16 cellular contexts compared by ENCODE assay signal in the genomic region with DNA sequence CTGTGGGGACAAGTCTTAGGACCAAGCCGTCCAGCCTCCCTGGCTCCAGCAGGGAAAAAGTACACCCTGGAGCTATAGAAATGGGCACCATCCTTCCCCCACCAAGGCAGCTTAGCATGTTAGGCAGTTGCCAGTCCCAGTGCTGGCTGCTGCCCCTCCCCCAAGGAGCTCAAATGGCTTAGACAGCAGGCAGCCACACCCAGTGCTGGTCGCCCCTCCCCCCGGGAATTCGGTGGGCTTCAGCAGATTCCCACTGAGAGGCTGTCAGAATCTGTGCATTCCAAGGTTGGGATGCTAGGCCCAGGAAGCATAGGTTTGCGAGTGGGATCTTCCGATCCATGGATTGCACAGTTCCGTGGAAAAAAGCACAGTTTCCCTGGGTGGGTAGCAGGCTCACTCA.
DNase-seq lines count a peak whose midpoint lies in the region; FAIRE-seq and TF ChIP-seq lines count a peak whose summit lies in the region.
"Had no signal": no experiment of that assay in that cellular context is flagged by ENCODE, and none has a peak within 500 bp of the region (broad histone marks: within the 10 kb centered on the region; RNA-seq: fewer than 3 reads in every experiment).

No MANE protein-coding gene starts in this region.

- H2BK15ac ChIP-seq in H9 (ENCODE audit: low read depth, low read length): no peak overlapping the region
- peak overlapping the region; percentile 16 for H2BK15ac ChIP-seq in mesenchymal stem cell (ENCODE audit: low read depth, poor library complexity, severe bottlenecking)

- H4K8ac ChIP-seq in H9 (replicated peaks; ENCODE audit: insufficient read length, low read depth, low read length) (no peak overlapping the region), mesenchymal stem cell (ENCODE audit: low read length) (no peak overlapping the region)

- no peak overlapping the region for H3K4me3 ChIP-seq in mesenchymal stem cell (ENCODE audit: insufficient read depth in 1 of 2, low read depth in 1 of 2, low read length in 2 of 2)
- H3K4me3 ChIP-seq in suprapubic skin: no peak overlapping the region
- H3K4me3 ChIP-seq: A549 had no signal

- no peaks in the 10 kb centered on the region for H3K23me2 ChIP-seq in H9 (ENCODE audit: insufficient read length, low read depth, low read length, poor library complexity, severe bottlenecking)

- H3K27me3 ChIP-seq in H9 (ENCODE audit: insufficient read depth, low read length) (no peaks in the 10 kb centered on the region), mesenchymal stem cell (ENCODE audit: control insufficient read depth in 1 of 2, insufficient read depth in 1 of 2, low read length in 2 of 2) (no peaks in the 10 kb centered on the region), suprapubic skin (no peaks in the 10 kb centered on the region)
- H3K27me3 ChIP-seq: BE2C had no signal

- no peak overlapping the region for H2BK20ac ChIP-seq in H9 (ENCODE audit: low read depth, low read length, poor library complexity, severe bottlenecking)

- no peak overlapping the region for H3T11ph ChIP-seq in H9 (ENCODE audit: low read length)

- no peak for FAIRE-seq in frontal cortex (lab: Jason Lieb, UNC)
- FAIRE-seq: A549, GM18507 had no signal

- no peaks in the 10 kb centered on the region for H3K79me2 ChIP-seq in H9 (ENCODE audit: insufficient read depth, low read length)

- H4K91ac ChIP-seq in H9 (ENCODE audit: insufficient read length, low read depth, low read length): no peak overlapping the region
- no peak overlapping the region for H4K91ac ChIP-seq in mesenchymal stem cell (ENCODE audit: low read length)

- H3K27me3 Mint-ChIP-seq in H9 (ENCODE audit: low read depth) (no peaks in the 10 kb centered on the region), osteocyte (ENCODE audit: unreplicated experiment) (no peaks in the 10 kb centered on the region)

- WGBS in H9 (ENCODE audit: extremely low coverage, insufficient read length, low lambda C conversion rate): no CpG with 5 or more reads among the region's 7 CpGs
- 61% methylated on average over 7 of the region's 7 CpGs for WGBS in mesenchymal stem cell
- 77% methylated on average over 7 of the region's 7 CpGs for WGBS in suprapubic skin

- H4K5ac ChIP-seq in H9 (ENCODE audit: insufficient read length, low read depth, low read length): no peak overlapping the region

- peak; percentile 45 for DNase-seq in H9
- peak; percentile 44 for DNase-seq in ecto neural progenitor cell (ENCODE audit: low spot score)
- DNase-seq in mesenchymal stem cell: no peak
- DNase-seq in osteocyte (ENCODE audit: extremely low spot score, unreplicated experiment): no peak
- no peak for DNase-seq in frontal cortex (ENCODE audit: low spot score in 2 of 2)
- DNase-seq in suprapubic skin (ENCODE audit: low spot score in 2 of 2): no peak
- no peak for DNase-seq in COLO829 (ENCODE audit: low spot score)
- DNase-seq: BE2C; CD8-positive, alpha-beta memory T cell; DMS53; GOT3; HCEC 1CT; HFFc6 had no signal

- no peak for TF ChIP-seq POLR2A in suprapubic skin (IDR thresholded peaks at IDR 0.05)

- H3K27ac ChIP-seq in H9 (ENCODE audit: insufficient read length, low read depth, low read length) (no peak overlapping the region), mesenchymal stem cell (ENCODE audit: low read length, poor library complexity, severe bottlenecking) (no peak overlapping the region), suprapubic skin (no peak overlapping the region)
- H3K27ac ChIP-seq: A549, C4-2B had no signal

- H3K9me3 ChIP-seq in H9 (ENCODE audit: control insufficient read depth, low read depth, low read length): no peaks in the 10 kb centered on the region
- H3K9me3 ChIP-seq in mesenchymal stem cell (ENCODE audit: control insufficient read depth, low read length): peaks cover 3% of the 10 kb centered on the region
- no peaks in the 10 kb centered on the region for H3K9me3 ChIP-seq in suprapubic skin
- H3K9me3 ChIP-seq: A549, BE2C had no signal

- H3K79me1 ChIP-seq in H9 (ENCODE audit: insufficient read depth, low read depth, low read length, poor library complexity, severe bottlenecking) (no peaks in the 10 kb centered on the region), mesenchymal stem cell (replicated peaks; ENCODE audit: low read length, poor library complexity, severe bottlenecking) (no peaks in the 10 kb centered on the region)

- no peak overlapping the region for H3K23ac ChIP-seq in H9 (ENCODE audit: insufficient read length, low read depth, low read length)
- H3K23ac ChIP-seq in mesenchymal stem cell (ENCODE audit: low read length in 2 of 2): no peak overlapping the region

- H3K36me3 Mint-ChIP-seq in H9 (ENCODE audit: insufficient read depth in 1 of 3, low read depth in 3 of 3): no peaks in the 10 kb centered on the region; a peak in 1 of 7 replicates
- peaks cover 6% of the 10 kb centered on the region for H3K36me3 Mint-ChIP-seq in osteocyte (ENCODE audit: unreplicated experiment)
- H3K36me3 Mint-ChIP-seq: CD8-positive, alpha-beta memory T cell had no signal

- H3K9me3 Mint-ChIP-seq in H9 (no peaks in the 10 kb centered on the region; a peak in 1 of 5 replicates), osteocyte (ENCODE audit: unreplicated experiment) (peaks cover 14% of the 10 kb centered on the region)
- H3K9me3 Mint-ChIP-seq: CD8-positive, alpha-beta memory T cell; HFFc6 had no signal

- no peak overlapping the region for H3K14ac ChIP-seq in H9 (ENCODE audit: insufficient read depth, low read length)
- no peak overlapping the region for H3K14ac ChIP-seq in mesenchymal stem cell (ENCODE audit: low read length in 2 of 2)

- H3K4ac ChIP-seq in H9 (ENCODE audit: low read depth, low read length) (no peak overlapping the region), mesenchymal stem cell (ENCODE audit: low read depth in 1 of 2, low read length in 2 of 2) (no peak overlapping the region)

- H2AK5ac ChIP-seq in H9 (ENCODE audit: insufficient read length, low read length) (no peak overlapping the region), mesenchymal stem cell (ENCODE audit: low read length, severe bottlenecking) (peak overlapping the region; percentile 20)

- H3K4me1 Mint-ChIP-seq in H9: peaks cover 13 to 18% of the 10 kb centered on the region in 2 experiments
- peaks cover 29% of the 10 kb centered on the region for H3K4me1 Mint-ChIP-seq in osteocyte (ENCODE audit: unreplicated experiment)
- H3K4me1 Mint-ChIP-seq: CD8-positive, alpha-beta memory T cell had no signal

- no peak overlapping the region for H2AFZ ChIP-seq in H9 (ENCODE audit: low read length)
- no peak overlapping the region for H2AFZ ChIP-seq in mesenchymal stem cell (ENCODE audit: low read depth, low read length)

- H3K4me3 Mint-ChIP-seq in H9: no peak overlapping the region
- no peak overlapping the region for H3K4me3 Mint-ChIP-seq in osteocyte (ENCODE audit: unreplicated experiment)
- H3K4me3 Mint-ChIP-seq: CD8-positive, alpha-beta memory T cell; HFFc6 had no signal

- TF ChIP-seq CTCF in H9 (conservative IDR thresholded peaks at IDR 0.05) (no peak), osteocyte (IDR thresholded peaks at IDR 0.05) (no peak), suprapubic skin (IDR thresholded peaks at IDR 0.05) (no peak)

- no peak for TF ChIP-seq EP300 in suprapubic skin (IDR thresholded peaks at IDR 0.05)

- H3K4me1 ChIP-seq in H9 (ENCODE audit: insufficient read depth, low read length) (peaks cover 2% of the 10 kb centered on the region; the same call in 1 of the 2 replicates), mesenchymal stem cell (ENCODE audit: control insufficient read depth, insufficient read depth, low read depth, low read length) (peaks cover 6% of the 10 kb centered on the region), suprapubic skin (no peaks in the 10 kb centered on the region)
- H3K4me1 ChIP-seq: A549 had no signal

- H2BK12ac ChIP-seq in H9 (ENCODE audit: insufficient read length, low read depth, low read length) (no peak overlapping the region), mesenchymal stem cell (ENCODE audit: low read length in 2 of 2) (peak overlapping the region in 1 of 2 experiments; percentile 42)

- H2BK120ac ChIP-seq in H9 (ENCODE audit: low read depth, low read length, poor library complexity, severe bottlenecking) (no peak overlapping the region), mesenchymal stem cell (ENCODE audit: low read depth, low read length) (no peak overlapping the region)

- no peak overlapping the region for H2BK5ac ChIP-seq in H9 (ENCODE audit: insufficient read length, low read length)
- H2BK5ac ChIP-seq in mesenchymal stem cell (ENCODE audit: low read depth, low read length, poor library complexity, severe bottlenecking): no peak overlapping the region

- H3K9ac ChIP-seq in H9 (ENCODE audit: extremely low read depth, insufficient read length, low read length) (no peak overlapping the region), mesenchymal stem cell (ENCODE audit: low read length) (no peak overlapping the region)

- H3K27ac Mint-ChIP-seq in H9: no peak overlapping the region
- H3K27ac Mint-ChIP-seq in osteocyte (ENCODE audit: unreplicated experiment): peak overlapping the region; percentile 40
- H3K27ac Mint-ChIP-seq: CD8-positive, alpha-beta memory T cell; HFFc6 had no signal

- H3K4me2 ChIP-seq in H9 (ENCODE audit: insufficient read depth, insufficient read length, low read length) (no peak overlapping the region), mesenchymal stem cell (ENCODE audit: low read length, poor library complexity, severe bottlenecking) (no peak overlapping the region)
- H3K4me2 ChIP-seq: A549 had no signal

- H3K36me3 ChIP-seq in mesenchymal stem cell (ENCODE audit: control insufficient read depth in 1 of 2, insufficient read depth in 2 of 2, low read depth in 1 of 2, low read length in 2 of 2): no peaks in the 10 kb centered on the region
- H3K36me3 ChIP-seq in suprapubic skin: no peaks in the 10 kb centered on the region
- H3K36me3 ChIP-seq: BE2C had no signal

- H3K56ac ChIP-seq in H9 (ENCODE audit: insufficient read length, low read depth, low read length): no peak overlapping the region

- no peak overlapping the region for H3K18ac ChIP-seq in H9 (ENCODE audit: insufficient read length, low read depth, low read length)
- no peak overlapping the region for H3K18ac ChIP-seq in mesenchymal stem cell (ENCODE audit: low read depth in 1 of 2, low read length in 2 of 2)

- no peaks in the 10 kb centered on the region for H4K20me1 ChIP-seq in H9 (ENCODE audit: control insufficient read depth, insufficient read depth, insufficient read length)

Comparison
In these comparisons a context has a peak if more than half of its experiments do, and no peak if none do; other contexts are left out.
1. DNase-seq: peak in H9 (single experiment) and ecto neural progenitor cell (single experiment); none in mesenchymal stem cell (single experiment), osteocyte (single experiment), frontal cortex (0 of 2), suprapubic skin (0 of 2) and COLO829 (single experiment).